1 cellular context compared by ENCODE assay signal in genomic region chr2:240348522-240348921, GRCh38.
TF ChIP-seq lines count a peak whose summit lies in the region.

No MANE protein-coding gene starts in this region.

TF ChIP-seq in GM23338, 12 proteins besides CTCF, POLR2A, EP300 and RAD21 (continued from another document):
- TF ChIP-seq ZNF462 (CRISPR knock-in tag; IDR thresholded peaks at IDR 0.05) (no peak), EZH2phosphoT487 (IDR thresholded peaks at IDR 0.05; ENCODE audit: unreplicated experiment) (no peak), NANOG (IDR thresholded peaks at IDR 0.05; ENCODE audit: borderline replicate concordance) (no peak), ZNF114 (CRISPR knock-in tag; IDR thresholded peaks at IDR 0.05) (no peak), REST (IDR thresholded peaks at IDR 0.05; ENCODE audit: unreplicated experiment) (no peak), POLR2AphosphoS5 (IDR thresholded peaks at IDR 0.05; ENCODE audit: low read depth) (no peak), JUNB (IDR thresholded peaks at IDR 0.05; ENCODE audit: unreplicated experiment) (no peak), EZH2 (IDR thresholded peaks at IDR 0.05; ENCODE audit: low read depth, unreplicated experiment) (no peak), STAT1 (IDR thresholded peaks at IDR 0.05; ENCODE audit: unreplicated experiment) (no peak)
TF ChIP-seq in GM23338: peak in this region for 0.
